In genomic region chr17:74295625-74296547, GRCh38 we compare ENCODE assay signal across 1 cellular context.
TF ChIP-seq lines count a peak whose summit lies in the region.

No MANE protein-coding gene starts in this region.

TF ChIP-seq in K562, 482 proteins besides CTCF, POLR2A, EP300 and RAD21 (continues in another document):
- peak; percentile 32 to 60; a peak in 2 of 4 replicates for TF ChIP-seq FOXK2 (conservative IDR thresholded peaks at IDR 0.05 in 1 of 2, IDR thresholded peaks at IDR 0.05 in 1 of 2; ENCODE audit: low read depth in 2 of 2)
- TF ChIP-seq ARID4B (CRISPR knock-in tag; IDR thresholded peaks at IDR 0.05), result 0 out of 2 replicates have a peak, but pooled peaks have one; percentile 54
- peak; percentile 72 for TF ChIP-seq ZNF592 (IDR thresholded peaks at IDR 0.05)
- no peak for TF ChIP-seq BDP1 (IDR thresholded peaks at IDR 0.05; ENCODE audit: insufficient read depth, insufficient read length)
- TF ChIP-seq PURB (CRISPR knock-in tag; IDR thresholded peaks at IDR 0.05; ENCODE audit: low read depth), result no peak
- no peak for TF ChIP-seq CC2D1A (IDR thresholded peaks at IDR 0.05)
- peak; percentile 27; the same call in 1 of the 2 replicates for TF ChIP-seq ZBTB17 (CRISPR knock-in tag; IDR thresholded peaks at IDR 0.05)
- TF ChIP-seq ATF3 (IDR thresholded peaks at IDR 0.05), result peak; percentile 89
- TF ChIP-seq ATF3 (CRISPR knock-in tag; conservative IDR thresholded peaks at IDR 0.05), result peak; percentile 26; the same call in 1 of the 2 replicates
- TF ChIP-seq PRPF4 (IDR thresholded peaks at IDR 0.05; ENCODE audit: insufficient read depth, low read depth, low read length, poor library complexity, severe bottlenecking), result no peak
- TF ChIP-seq ZNF589 (CRISPR knock-in tag; IDR thresholded peaks at IDR 0.05; ENCODE audit: low read depth), result peak; percentile 76; the same call in 1 of the 2 replicates
- no peak for TF ChIP-seq ZNF3 (CRISPR knock-in tag; IDR thresholded peaks at IDR 0.05)
- no peak for TF ChIP-seq HNRNPLL (IDR thresholded peaks at IDR 0.05; ENCODE audit: low read depth, low read length, poor library complexity, severe bottlenecking)
- no peak for TF ChIP-seq PTBP1 (IDR thresholded peaks at IDR 0.05; ENCODE audit: low read depth, low read length)
- TF ChIP-seq E2F4 (CRISPR knock-in tag; IDR thresholded peaks at IDR 0.05; ENCODE audit: low read depth), result no peak
- TF ChIP-seq ETV5 (CRISPR knock-in tag; IDR thresholded peaks at IDR 0.05; ENCODE audit: low read depth), result no peak; the same call in 1 of the 2 replicates
- peak; percentile 68 for TF ChIP-seq MAFG (tag; conservative IDR thresholded peaks at IDR 0.05)
- no peak for TF ChIP-seq CBX8 (IDR thresholded peaks at IDR 0.05; ENCODE audit: borderline replicate concordance, extremely low read depth, low read depth, low read length, poor library complexity, severe bottlenecking)
- TF ChIP-seq ZNF165 (CRISPR knock-in tag; IDR thresholded peaks at IDR 0.05; ENCODE audit: borderline replicate concordance), result no peak
- no peak for TF ChIP-seq ATF6 (CRISPR knock-in tag; IDR thresholded peaks at IDR 0.05)
- TF ChIP-seq BMI1 (IDR thresholded peaks at IDR 0.05; ENCODE audit: low read length), result no peak
- 0 out of 2 replicates have a peak, but pooled peaks have one; percentile 20 for TF ChIP-seq TSHZ1 (CRISPR knock-in tag; IDR thresholded peaks at IDR 0.05)
- no peak for TF ChIP-seq ESRRB (CRISPR knock-in tag; IDR thresholded peaks at IDR 0.05; ENCODE audit: borderline replicate concordance)
- no peak for TF ChIP-seq THAP7 (CRISPR knock-in tag; IDR thresholded peaks at IDR 0.05)
- no peak for TF ChIP-seq CBFA2T2 (conservative IDR thresholded peaks at IDR 0.05)
- no peak for TF ChIP-seq CTBP1 (IDR thresholded peaks at IDR 0.05; ENCODE audit: borderline replicate concordance)
- TF ChIP-seq TCFL5 (CRISPR knock-in tag; conservative IDR thresholded peaks at IDR 0.05), result no peak
- no peak for TF ChIP-seq RBM39 (optimal IDR thresholded peaks at IDR 0.05; ENCODE audit: low read depth, low read length)
- 0 out of 2 replicates have a peak, but pooled peaks have one; percentile 31 for TF ChIP-seq ARID3B (CRISPR knock-in tag; IDR thresholded peaks at IDR 0.05; ENCODE audit: borderline replicate concordance)
- no peak for TF ChIP-seq FIP1L1 (IDR thresholded peaks at IDR 0.05; ENCODE audit: low read depth, low read length, poor library complexity, severe bottlenecking)
- 0 out of 2 replicates have a peak, but pooled peaks have one; percentile 22 for TF ChIP-seq RBFOX2 (IDR thresholded peaks at IDR 0.05; ENCODE audit: low read depth, low read length)
- TF ChIP-seq MAZ (CRISPR knock-in tag; conservative IDR thresholded peaks at IDR 0.05 in 1 of 2, IDR thresholded peaks at IDR 0.05 in 1 of 2), result 0 out of 4 replicates have a peak, but pooled peaks of 1 of the 2 experiments have one; percentile 22
- no peak for TF ChIP-seq PHF21A (IDR thresholded peaks at IDR 0.05; ENCODE audit: borderline replicate concordance, low read depth)
- TF ChIP-seq MLX (CRISPR knock-in tag; conservative IDR thresholded peaks at IDR 0.05), result no peak
- TF ChIP-seq ILK (tag; IDR thresholded peaks at IDR 0.05; ENCODE audit: borderline replicate concordance, low read depth), result no peak
- TF ChIP-seq RBM14 (IDR thresholded peaks at IDR 0.05; ENCODE audit: borderline replicate concordance, insufficient read depth, low read depth, low read length), result no peak
- 0 out of 2 replicates have a peak, but pooled peaks have one; percentile 5 for TF ChIP-seq USF1 (CRISPR knock-in tag; IDR thresholded peaks at IDR 0.05)
